Comparison of ENCODE assay signal across 17 cellular contexts in genomic region chrX:78064152-78064551, GRCh38. TPM values are rescaled to one million over a fixed set of nuclear protein-coding genes. Genes with fewer than 3 reads are reported as not detected.
DNase-seq lines count a peak whose midpoint lies in the region; ATAC-seq, FAIRE-seq and TF ChIP-seq lines count a peak whose summit lies in the region.
"Had no signal": no experiment of that assay in that cellular context is flagged by ENCODE, and none has a peak within 500 bp of the region (broad histone marks: within the 10 kb centered on the region; RNA-seq: fewer than 3 reads in every experiment).

No MANE protein-coding gene starts in this region.

- H3K9me3 Mint-ChIP-seq in activated CD4-positive, alpha-beta memory T cell treated with anti-CD3 and anti-CD28 coated beads, Interleukin-2, amount 10 ng/mL, durations not matched to agents 7 days and 5 days, result peaks cover 2% of the 10 kb centered on the region

- FAIRE-seq in GM19239 (lab: Jason Lieb, UNC), result peak; percentile 97

- H3K27me3 ChIP-seq in OCI-LY3 (ENCODE audit: low read depth, low read length) (no peaks in the 10 kb centered on the region), smooth muscle cell (ENCODE audit: low read depth) (no peaks in the 10 kb centered on the region), aorta (ENCODE audit: control insufficient read depth in 1 of 2, insufficient read depth in 2 of 2, low read length in 1 of 2) (peaks cover 0 to 5% of the 10 kb centered on the region in 2 donors)
- H3K27me3 ChIP-seq: SJCRH30 had no signal

- DNase-seq in GM10266 (ENCODE audit: extremely low spot score), result peak; percentile 4
- no peak for DNase-seq in GM19239 (ENCODE audit: insufficient read length, low spot score)
- no peak for DNase-seq in smooth muscle cell (lab: John Stamatoyannopoulos, UW; ENCODE audit: unreplicated experiment)
- no peak for DNase-seq in aorta
- no peak for DNase-seq in activated CD4-positive, alpha-beta memory T cell treated with anti-CD3 and anti-CD28 coated beads, Interleukin-2, amount 10 ng/mL, durations not matched to agents 7 days and 5 days
- DNase-seq: CD4-positive, alpha-beta memory T cell; GF-D8; H7; NCI-H187; NCI-H2227 treated with DMSO at 0.1 percent for 48 hours; NCI-H524 had no signal

- H3K4me1 ChIP-seq in OCI-LY3 (ENCODE audit: low read length), result peaks cover 60% of the 10 kb centered on the region
- H3K4me1 ChIP-seq in smooth muscle cell (ENCODE audit: low read depth), result no peaks in the 10 kb centered on the region
- H3K4me1 ChIP-seq in aorta (ENCODE audit: control insufficient read depth in 1 of 2, insufficient read depth in 2 of 2, low read length in 2 of 2), result peaks cover 0 to 2% of the 10 kb centered on the region in 2 donors
- H3K4me1 ChIP-seq: SJCRH30 had no signal

- 68% methylated on average over 4 of the region's 4 CpGs for WGBS in smooth muscle cell (ENCODE audit: low lambda C conversion rate)
- WGBS in aorta, 2 donors, result 71 to 91% methylated on average over 4 of the region's 4 CpGs

- H3K27me3 Mint-ChIP-seq in activated CD4-positive, alpha-beta memory T cell treated with anti-CD3 and anti-CD28 coated beads, Interleukin-2, amount 10 ng/mL, durations not matched to agents 7 days and 5 days, result no peaks in the 10 kb centered on the region
- H3K27me3 Mint-ChIP-seq: CD4-positive, alpha-beta memory T cell had no signal

- H2AFZ ChIP-seq in OCI-LY3 (ENCODE audit: low read depth, low read length) (no peak overlapping the region), smooth muscle cell (ENCODE audit: low read depth) (no peak overlapping the region)

- intact Hi-C loops in aorta (cut with DNase I), result no loop called here

- TF ChIP-seq CTCF in GM10266 (IDR thresholded peaks at IDR 0.05; ENCODE audit: control insufficient read depth, insufficient read depth, low read depth, missing control alignments) (no peak), OCI-LY3 (IDR thresholded peaks at IDR 0.05; ENCODE audit: low read depth, low read length) (no peak), smooth muscle cell (IDR thresholded peaks at IDR 0.05; ENCODE audit: borderline replicate concordance, insufficient read depth, poor library complexity, severe bottlenecking) (no peak)

- no peak overlapping the region for H3K4me3 Mint-ChIP-seq in activated CD4-positive, alpha-beta memory T cell treated with anti-CD3 and anti-CD28 coated beads, Interleukin-2, amount 10 ng/mL, durations not matched to agents 7 days and 5 days
- H3K4me3 Mint-ChIP-seq: CD4-positive, alpha-beta memory T cell; T-helper 1 cell treated with Interleukin-12 subunit alpha and Interleukin-12 subunit beta and Interleukin-4 antibody, amounts not matched to agents 30 μg/mL and 1 μg/mL, for 36 hours had no signal

- H3K4me1 Mint-ChIP-seq in activated CD4-positive, alpha-beta memory T cell treated with anti-CD3 and anti-CD28 coated beads, Interleukin-2, amount 10 ng/mL, durations not matched to agents 7 days and 5 days, result peaks cover 16% of the 10 kb centered on the region
- H3K4me1 Mint-ChIP-seq: CD4-positive, alpha-beta memory T cell had no signal

- CTCF ChIA-PET in activated CD4-positive, alpha-beta memory T cell treated with anti-CD3 and anti-CD28 coated beads, Interleukin-2, amount 10 ng/mL, durations not matched to agents 7 days and 5 days (lab: Charles Lee), result no interaction called here

- H3K4me2 ChIP-seq in OCI-LY3 (ENCODE audit: low read length) (no peak overlapping the region), smooth muscle cell (no peak overlapping the region)
- H3K4me2 ChIP-seq: BLaER1 had no signal

- H3K79me2 ChIP-seq in OCI-LY3 (ENCODE audit: low read length) (no peaks in the 10 kb centered on the region), smooth muscle cell (ENCODE audit: low read depth) (no peaks in the 10 kb centered on the region)

- H3K27ac ChIP-seq in OCI-LY3 (ENCODE audit: low read length) (peak overlapping the region; percentile 90; the same call in 1 of the 2 replicates), smooth muscle cell (ENCODE audit: low read depth) (peak overlapping the region; percentile 71), aorta (ENCODE audit: low read depth in 1 of 2, low read length in 2 of 2) (peak overlapping the region in 1 of 2 donors; percentile 36)
- H3K27ac ChIP-seq: BLaER1, SJCRH30 had no signal

- no peak overlapping the region for H3K27ac Mint-ChIP-seq in activated CD4-positive, alpha-beta memory T cell treated with anti-CD3 and anti-CD28 coated beads, Interleukin-2, amount 10 ng/mL, durations not matched to agents 7 days and 5 days
- H3K27ac Mint-ChIP-seq: CD4-positive, alpha-beta memory T cell had no signal

- H3F3A ChIP-seq in smooth muscle cell (ENCODE audit: low read depth), result no peaks in the 10 kb centered on the region

- H3K9ac ChIP-seq in OCI-LY3 (ENCODE audit: low read length) (no peak overlapping the region), smooth muscle cell (ENCODE audit: low read depth) (no peak overlapping the region)
- H3K9ac ChIP-seq: BLaER1 had no signal

- H3K36me3 ChIP-seq in OCI-LY3 (replicated peaks; ENCODE audit: low read depth, low read length) (peaks cover 6% of the 10 kb centered on the region), smooth muscle cell (ENCODE audit: low read depth) (no peaks in the 10 kb centered on the region), aorta (ENCODE audit: control insufficient read depth in 1 of 2, insufficient read depth in 2 of 2, low read length in 1 of 2) (no peaks in the 10 kb centered on the region)
- H3K36me3 ChIP-seq: BLaER1, SJCRH30 had no signal

- no peak for ATAC-seq in GM21576 (IDR thresholded peaks at IDR 0.05; ENCODE audit: unreplicated experiment)
- ATAC-seq in aorta (ENCODE audit: low FRiP score), result no peak
- ATAC-seq in HG02763 (IDR thresholded peaks at IDR 0.05; ENCODE audit: unreplicated experiment), result no peak

- H3K9me3 ChIP-seq in OCI-LY3 (ENCODE audit: insufficient read depth, low read length) (no peaks in the 10 kb centered on the region), smooth muscle cell (replicated peaks; ENCODE audit: low read depth) (no peaks in the 10 kb centered on the region), aorta (ENCODE audit: control insufficient read depth, low read length) (no peaks in the 10 kb centered on the region)
- H3K9me3 ChIP-seq: SJCRH30 had no signal

- POLR2A ChIA-PET in activated CD4-positive, alpha-beta memory T cell treated with anti-CD3 and anti-CD28 coated beads, Interleukin-2, amount 10 ng/mL, durations not matched to agents 7 days and 5 days (lab: Charles Lee), result no interaction called here

- no peaks in the 10 kb centered on the region for H4K20me1 ChIP-seq in OCI-LY3 (ENCODE audit: insufficient read depth, low read length)
- no peaks in the 10 kb centered on the region for H4K20me1 ChIP-seq in smooth muscle cell (ENCODE audit: low read depth)
- H4K20me1 ChIP-seq: BLaER1 had no signal

- no peak overlapping the region for H3K4me3 ChIP-seq in OCI-LY3 (ENCODE audit: low read length)
- no peak overlapping the region for H3K4me3 ChIP-seq in smooth muscle cell
- H3K4me3 ChIP-seq in aorta (ENCODE audit: low read length in 2 of 2), result no peak overlapping the region
- H3K4me3 ChIP-seq: BLaER1, SJCRH30 had no signal

- H3K36me3 Mint-ChIP-seq in activated CD4-positive, alpha-beta memory T cell treated with anti-CD3 and anti-CD28 coated beads, Interleukin-2, amount 10 ng/mL, durations not matched to agents 7 days and 5 days (ENCODE audit: low read depth), result no peaks in the 10 kb centered on the region
- H3K36me3 Mint-ChIP-seq: CD4-positive, alpha-beta memory T cell had no signal

RNA-seq across cellular contexts. Expression of gene PGK1, which starts 39.9 kb away (rescaled TPM):
- total RNA-seq in smooth muscle cell (460 and 608 TPM in 2 replicates), aorta (100 to 1,000 TPM; 235 to 254 TPM)
- polyA plus RNA-seq in smooth muscle cell (735 and 807 TPM in 2 replicates), aorta (100 to 1,000 TPM in 1 of 2 donors, 10 to 100 TPM in 1; 94.6 to 157 TPM)
- total RNA-seq in activated CD4-positive, alpha-beta memory T cell treated with anti-CD3 and anti-CD28 coated beads, Interleukin-2, amount 10 ng/mL, durations not matched to agents 7 days and 5 days, result 1,000 to 10,000 TPM; 1,048 to 1,050 TPM
